Comparison of ENCODE assay signal across 1 cellular context in genomic region chr6:144106206-144106605, GRCh38.
TF ChIP-seq lines count a peak whose summit lies in the region.

No MANE protein-coding gene starts in this region.

TF ChIP-seq in H1, 55 proteins besides CTCF, POLR2A, EP300 and RAD21:
- TF ChIP-seq TEAD4 (IDR thresholded peaks at IDR 0.05; ENCODE audit: low read depth, low read length) (peak; percentile 75), SIX5 (IDR thresholded peaks at IDR 0.05; ENCODE audit: low read depth, low read length) (no peak)
